ENCODE assay signal across 2 cellular contexts in the genomic region with DNA sequence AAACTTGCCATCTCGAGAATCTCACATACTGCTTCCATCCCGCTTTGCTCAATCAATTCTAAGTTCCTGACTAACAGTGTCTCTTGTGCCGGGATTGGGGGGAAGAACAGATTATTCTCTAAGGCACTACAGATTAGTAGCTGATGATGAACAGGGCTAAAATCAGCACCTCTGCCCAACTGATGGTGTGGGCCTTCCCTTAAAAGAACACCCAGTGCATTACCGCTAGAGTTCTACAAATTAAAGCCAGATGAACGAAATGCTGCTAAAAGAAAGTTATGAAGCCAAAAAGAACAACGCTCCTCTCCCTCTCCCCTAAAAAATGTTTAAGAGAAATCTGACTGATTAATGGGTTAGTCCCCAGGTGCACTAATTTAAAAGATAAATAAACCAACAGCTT.
TF ChIP-seq lines count a peak whose summit lies in the region.

No MANE protein-coding gene starts in this region.

TF ChIP-seq in HEK293, 187 proteins besides CTCF, POLR2A, EP300 and RAD21 (continued from another document):
- TF ChIP-seq, protein P1, sequence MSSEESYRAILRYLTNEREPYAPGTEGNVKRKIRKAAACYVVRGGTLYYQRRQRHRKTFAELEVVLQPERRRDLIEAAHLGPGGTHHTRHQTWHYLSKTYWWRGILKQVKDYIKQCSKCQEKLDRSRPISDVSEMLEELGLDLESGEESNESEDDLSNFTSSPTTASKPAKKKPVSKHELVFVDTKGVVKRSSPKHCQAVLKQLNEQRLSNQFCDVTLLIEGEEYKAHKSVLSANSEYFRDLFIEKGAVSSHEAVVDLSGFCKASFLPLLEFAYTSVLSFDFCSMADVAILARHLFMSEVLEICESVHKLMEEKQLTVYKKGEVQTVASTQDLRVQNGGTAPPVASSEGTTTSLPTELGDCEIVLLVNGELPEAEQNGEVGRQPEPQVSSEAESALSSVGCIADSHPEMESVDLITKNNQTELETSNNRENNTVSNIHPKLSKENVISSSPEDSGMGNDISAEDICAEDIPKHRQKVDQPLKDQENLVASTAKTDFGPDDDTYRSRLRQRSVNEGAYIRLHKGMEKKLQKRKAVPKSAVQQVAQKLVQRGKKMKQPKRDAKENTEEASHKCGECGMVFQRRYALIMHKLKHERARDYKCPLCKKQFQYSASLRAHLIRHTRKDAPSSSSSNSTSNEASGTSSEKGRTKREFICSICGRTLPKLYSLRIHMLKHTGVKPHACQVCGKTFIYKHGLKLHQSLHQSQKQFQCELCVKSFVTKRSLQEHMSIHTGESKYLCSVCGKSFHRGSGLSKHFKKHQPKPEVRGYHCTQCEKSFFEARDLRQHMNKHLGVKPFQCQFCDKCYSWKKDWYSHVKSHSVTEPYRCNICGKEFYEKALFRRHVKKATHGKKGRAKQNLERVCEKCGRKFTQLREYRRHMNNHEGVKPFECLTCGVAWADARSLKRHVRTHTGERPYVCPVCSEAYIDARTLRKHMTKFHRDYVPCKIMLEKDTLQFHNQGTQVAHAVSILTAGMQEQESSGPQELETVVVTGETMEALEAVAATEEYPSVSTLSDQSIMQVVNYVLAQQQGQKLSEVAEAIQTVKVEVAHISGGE (tag by site-specific recombination; conservative IDR thresholded peaks at IDR 0.05; ENCODE audit: low read depth): no peak
- no peak for TF ChIP-seq GFI1B (tag by site-specific recombination; IDR thresholded peaks at IDR 0.05)

TF ChIP-seq in SK-N-SH, 30 proteins besides CTCF, POLR2A, EP300 and RAD21 (continued from another document):
- TF ChIP-seq TCF12 (IDR thresholded peaks at IDR 0.05): peak; percentile 28; the same call in 1 of the 2 replicates
- TF ChIP-seq, protein P2, sequence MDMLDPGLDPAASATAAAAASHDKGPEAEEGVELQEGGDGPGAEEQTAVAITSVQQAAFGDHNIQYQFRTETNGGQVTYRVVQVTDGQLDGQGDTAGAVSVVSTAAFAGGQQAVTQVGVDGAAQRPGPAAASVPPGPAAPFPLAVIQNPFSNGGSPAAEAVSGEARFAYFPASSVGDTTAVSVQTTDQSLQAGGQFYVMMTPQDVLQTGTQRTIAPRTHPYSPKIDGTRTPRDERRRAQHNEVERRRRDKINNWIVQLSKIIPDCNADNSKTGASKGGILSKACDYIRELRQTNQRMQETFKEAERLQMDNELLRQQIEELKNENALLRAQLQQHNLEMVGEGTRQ (IDR thresholded peaks at IDR 0.05; ENCODE audit: borderline replicate concordance, low read depth, low read length): no peak
